8 cellular contexts compared by ENCODE assay signal in the genomic region with DNA sequence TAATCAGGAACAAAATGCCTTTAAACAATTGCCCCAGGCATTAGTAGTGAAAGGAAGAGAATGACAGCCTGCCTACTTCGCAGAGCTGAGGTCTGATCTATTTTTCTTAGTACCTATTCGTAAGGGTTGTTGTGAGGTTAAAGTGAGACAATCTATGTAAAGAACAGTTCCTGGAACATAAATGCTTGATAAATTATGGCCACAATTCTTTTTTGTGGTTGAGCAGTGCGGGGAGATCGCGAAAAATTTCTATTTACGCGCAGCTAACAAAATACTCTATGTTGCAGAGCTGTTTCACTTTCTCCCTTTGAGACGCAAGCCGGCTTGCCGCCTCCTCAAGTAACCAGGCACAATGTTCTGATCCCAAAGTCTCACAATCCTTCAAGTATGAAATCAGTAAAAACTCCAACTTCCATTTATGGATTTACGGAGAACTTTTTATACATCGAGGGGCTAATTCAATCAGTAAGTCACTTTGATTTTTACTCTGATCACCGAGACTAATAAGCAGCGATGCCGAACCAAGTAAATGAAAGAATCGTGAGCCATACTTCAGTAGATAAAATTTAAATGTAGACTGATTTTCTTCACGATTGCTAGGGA. TPM values are rescaled to one million over a fixed set of nuclear protein-coding genes. Genes with fewer than 3 reads are reported as not detected.
DNase-seq lines count a peak whose midpoint lies in the region; ATAC-seq and TF ChIP-seq lines count a peak whose summit lies in the region.

No MANE protein-coding gene starts in this region.

- H3K4me3 Mint-ChIP-seq in nephron: peak overlapping the region; percentile 97 to 98 (median 98)

- POLR2A ChIA-PET in PC-9 (lab: Charles Lee; ENCODE audit: unreplicated experiment): interaction anchor here (0.5 to 1.8 kb wide), 7 partner anchors 20 to 271 kb away, joined by 3 to 22 read pairs (median 4); no protein-coding TSS in a partner anchor

- intact Hi-C loops in PC-9 (cut with micrococcal nuclease; ENCODE audit: unreplicated experiment) (loop anchor here (1.0 to 5.0 kb wide), 5 partner anchors 67 to 290 kb away; a partner anchor contains a TSS), testis (cut with DNase I; ENCODE audit: low total_unique reads) (loop anchor here (10.0 kb wide), 1 partner anchor 1925 kb away; a partner anchor contains a TSS)

- peaks cover 16% of the 10 kb centered on the region for H3K4me1 Mint-ChIP-seq in nephron

- H3K9me3 ChIP-seq in GM23248 (ENCODE audit: low read depth): no peaks in the 10 kb centered on the region
- no peaks in the 10 kb centered on the region for H3K9me3 ChIP-seq in PC-9 (ENCODE audit: insufficient read depth, low read depth)
- H3K9me3 ChIP-seq in testis: no peaks in the 10 kb centered on the region

- no peak for TF ChIP-seq CTCF in PC-9 (conservative IDR thresholded peaks at IDR 0.05)
- TF ChIP-seq CTCF in fibroblast of pulmonary artery (IDR thresholded peaks at IDR 0.05; ENCODE audit: low read length, missing control alignments): no peak
- TF ChIP-seq CTCF in nephron (IDR thresholded peaks at IDR 0.05; ENCODE audit: unreplicated experiment in 3 of 3): no peak
- no peak for TF ChIP-seq CTCF in testis (IDR thresholded peaks at IDR 0.05)

- TSS peak; percentile 76 for BruUV-seq in PC-9 (replicated peaks; lab: Mats Ljungman, UMichigan)

- H3F3A ChIP-seq in GM23248 (ENCODE audit: insufficient read depth) (peaks cover 25% of the 10 kb centered on the region), PC-9 (ENCODE audit: insufficient read depth, low read depth) (0 out of 2 replicates have a peak, but pooled peaks cover 6% of the 10 kb centered on the region)

- H3K4me2 ChIP-seq in GM23248 (ENCODE audit: unreplicated experiment) (peak overlapping the region; percentile 97), PC-9 (peak overlapping the region; percentile 89)

- peaks cover 11% of the 10 kb centered on the region; the same call in 1 of the 2 replicates for H4K20me1 ChIP-seq in GM23248 (ENCODE audit: insufficient read depth)
- peaks cover 15% of the 10 kb centered on the region for H4K20me1 ChIP-seq in PC-9 (ENCODE audit: insufficient read depth)

- H2AFZ ChIP-seq in GM23248 (peak overlapping the region; percentile 98), PC-9 (peak overlapping the region; percentile 95)

- no peak for TF ChIP-seq POLR2A in testis (IDR thresholded peaks at IDR 0.05)

- ATAC-seq in HG03039 (IDR thresholded peaks at IDR 0.05; ENCODE audit: unreplicated experiment): no peak

- WGBS in GM23248 (ENCODE audit: low coverage in 1 of 2, low lambda C conversion rate in 2 of 2, missing lambda C conversion rate in 2 of 2), 2 experiments: 1 to 2% methylated on average over 17 of the region's 17 CpGs
- 0 to 1% methylated on average over 17 of the region's 17 CpGs for WGBS in testis, 2 donors

- peak overlapping the region; percentile 99 for H3K27ac ChIP-seq in GM23248
- peak overlapping the region; percentile 51; the same call in 1 of the 2 replicates for H3K27ac ChIP-seq in PC-9
- H3K27ac ChIP-seq in testis: peak overlapping the region; percentile 100

- peak overlapping the region; percentile 100 for H3K9ac ChIP-seq in GM23248

- peaks cover 22% of the 10 kb centered on the region for H3K4me1 ChIP-seq in GM23248 (ENCODE audit: insufficient read depth)
- no peaks in the 10 kb centered on the region; the same call in 1 of the 2 replicates for H3K4me1 ChIP-seq in PC-9 (replicated peaks; ENCODE audit: insufficient read depth)
- H3K4me1 ChIP-seq in testis: peaks cover 8% of the 10 kb centered on the region

- in situ Hi-C loops in GM23248 (cut with MboI): no loop called here

- H3K4me3 ChIP-seq in GM23248 (peak overlapping the region; percentile 96), PC-9 (peak overlapping the region; percentile 85), fibroblast of pulmonary artery (replicated peaks; ENCODE audit: low read depth, low read length) (peak overlapping the region; percentile 63), testis (peak overlapping the region; percentile 98 to 100)

- H3K27ac Mint-ChIP-seq in nephron: peak overlapping the region; percentile 94 to 99 (median 96)

- DNase-seq in Ammon's horn (ENCODE audit: low spot score) (peak; percentile 78), GM23248 (peak; percentile 85), PC-9 (peak in 1 of 2 experiments; percentile 18), fibroblast of pulmonary artery (ENCODE audit: low read depth) (peak; percentile 81), testis (peak; percentile 64)
- DNase-seq in activated T-helper 9 cell treated with anti-CD3 and anti-CD28 coated beads, Interleukin-2, amount 50 U/mL, for 16 hours (ENCODE audit: low read depth): peak; percentile 36

- peaks cover 25% of the 10 kb centered on the region for H3K36me3 Mint-ChIP-seq in nephron (ENCODE audit: low read depth)

- no peaks in the 10 kb centered on the region for H3K9me3 Mint-ChIP-seq in nephron

- CTCF ChIA-PET in PC-9 (lab: Charles Lee): interaction anchor here (0.7 kb wide), 1 partner anchor 28 kb away, joined by 3 read pairs; no protein-coding TSS in a partner anchor

- H3K27me3 Mint-ChIP-seq in nephron (ENCODE audit: low read depth): peaks cover 3% of the 10 kb centered on the region

- H3K9me2 ChIP-seq in GM23248 (ENCODE audit: insufficient read depth) (no peaks in the 10 kb centered on the region), PC-9 (ENCODE audit: insufficient read depth) (no peaks in the 10 kb centered on the region)

- H3K36me3 ChIP-seq in GM23248 (ENCODE audit: low read depth) (peaks cover 13% of the 10 kb centered on the region), PC-9 (ENCODE audit: low read depth) (0 out of 2 replicates have a peak, but pooled peaks cover 9% of the 10 kb centered on the region), testis (ENCODE audit: low read depth, missing control alignments) (no peaks in the 10 kb centered on the region)

- H3K27me3 ChIP-seq in GM23248 (replicated peaks; ENCODE audit: insufficient read depth) (no peaks in the 10 kb centered on the region), PC-9 (ENCODE audit: insufficient read depth, low read depth) (no peaks in the 10 kb centered on the region), testis (no peaks in the 10 kb centered on the region)

- H3K79me2 ChIP-seq in GM23248 (ENCODE audit: insufficient read depth) (peaks cover 36% of the 10 kb centered on the region), PC-9 (ENCODE audit: low read depth) (peaks cover 27% of the 10 kb centered on the region)

RNA-seq across cellular contexts. Expression of a gene that starts 0.8 kb away (rescaled TPM):
- total RNA-seq in GM23248 (2014; rRNA removed; shearing (Covaris generic)): 51.3 and 57.9 TPM in 2 replicates
- 102 and 103 TPM in 2 replicates for polyA plus RNA-seq in GM23248 (2016; fragmentation: Nextera tagmentation; extraction: Ambion mirVana)
- 58.3 and 66.9 TPM in 2 replicates for total RNA-seq in PC-9 (2021)
- 100 to 1,000 TPM; 220 to 221 TPM for total RNA-seq in testis
- polyA plus RNA-seq in testis (ENCODE audit: insufficient read depth, low read depth, low replicate concordance): 83.2 TPM

RNA-seq across cellular contexts. Expression of a gene that starts 38.2 kb away (rescaled TPM):
- under 0.01 and 0.65 TPM in 2 replicates for total RNA-seq in GM23248 (2014; rRNA removed; shearing (Covaris generic))
- polyA plus RNA-seq in GM23248 (2016; fragmentation: Nextera tagmentation; extraction: Ambion mirVana): 0.59 and 0.60 TPM in 2 replicates
- not detected in 2 replicates for total RNA-seq in PC-9 (2021)
- total RNA-seq in testis: 10 to 100 TPM; 14.7 to 21.7 TPM
- polyA plus RNA-seq in testis (ENCODE audit: insufficient read depth, low read depth, low replicate concordance): 30.1 TPM
